ENCODE assay signal across 8 cellular contexts in the genomic region with DNA sequence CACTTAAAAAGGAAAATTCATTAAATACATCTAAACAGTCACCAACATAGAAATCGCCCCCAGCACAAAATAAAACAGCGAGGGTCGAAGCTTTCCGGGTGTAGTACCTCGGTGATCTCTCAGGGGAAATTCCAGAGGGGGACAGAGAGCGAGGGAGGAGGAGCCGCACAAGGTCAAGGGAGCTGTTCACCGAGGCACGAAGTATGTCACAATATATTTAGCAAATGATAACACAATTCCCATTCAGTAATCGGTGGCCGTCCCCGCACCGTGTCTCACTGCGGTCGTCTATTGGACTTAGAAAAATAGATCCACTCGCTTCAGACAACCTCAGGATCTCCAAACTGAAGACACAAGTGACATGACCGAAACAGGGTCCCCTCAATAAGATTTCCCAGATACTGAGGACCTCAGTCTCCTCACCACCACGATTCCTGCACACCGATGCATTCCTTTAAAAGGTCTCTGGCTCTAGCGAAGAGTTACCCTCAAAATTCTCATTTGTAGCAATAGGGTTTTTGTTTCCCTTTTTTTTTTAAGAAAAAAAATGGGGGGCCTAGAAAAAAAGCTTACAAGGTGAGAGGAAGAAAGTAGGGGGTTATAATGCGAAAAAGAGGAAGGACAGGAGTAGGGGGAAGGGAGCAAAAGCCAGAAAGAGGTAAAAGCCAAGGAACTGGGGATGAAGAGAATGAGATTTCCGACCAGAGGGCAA. TPM values are rescaled to one million over a fixed set of nuclear protein-coding genes. Genes with fewer than 3 reads are reported as not detected.
DNase-seq lines count a peak whose midpoint lies in the region; ATAC-seq and TF ChIP-seq lines count a peak whose summit lies in the region.

No MANE protein-coding gene starts in this region.

- intact Hi-C loops in A673 (cut with micrococcal nuclease; ENCODE audit: unreplicated experiment), result loop anchor here (2.0 kb wide), 1 partner anchor 131 kb away; no protein-coding TSS in a partner anchor

- peak overlapping the region; percentile 89 for H3K4me3 Mint-ChIP-seq in stimulated activated effector memory CD8-positive, alpha-beta T cell treated with anti-CD3 and anti-CD28 coated beads, Interleukin-12 subunit alpha, Interleukin-12 subunit beta, amount 100 ng/mL, for 72 hours

- CTCF ChIA-PET in A673 (lab: Charles Lee), result interaction anchor here (1.0 kb wide), 1 partner anchor 13 kb away, joined by 3 read pairs; no protein-coding TSS in a partner anchor

- TSS peak; percentile 37 for BruUV-seq in A673 (replicated peaks; lab: Mats Ljungman, UMichigan)

- H3K36me3 Mint-ChIP-seq in stimulated activated effector memory CD8-positive, alpha-beta T cell treated with anti-CD3 and anti-CD28 coated beads, Interleukin-12 subunit alpha, Interleukin-12 subunit beta, amount 100 ng/mL, for 72 hours, result peaks cover 18% of the 10 kb centered on the region

- peaks cover 42% of the 10 kb centered on the region for H3K4me1 Mint-ChIP-seq in stimulated activated effector memory CD8-positive, alpha-beta T cell treated with anti-CD3 and anti-CD28 coated beads, Interleukin-12 subunit alpha, Interleukin-12 subunit beta, amount 100 ng/mL, for 72 hours

- H3K27me3 ChIP-seq in A673 (replicated peaks; ENCODE audit: insufficient read depth, low read depth, low read length, poor library complexity) (no peaks in the 10 kb centered on the region), NT2/D1 (ENCODE audit: insufficient read depth, insufficient read length) (peaks cover 13% of the 10 kb centered on the region)

- H3K36me3 ChIP-seq in A673 (ENCODE audit: insufficient read depth, low read length, poor library complexity, severe bottlenecking), result peaks cover 3% of the 10 kb centered on the region
- peaks cover 3% of the 10 kb centered on the region for H3K36me3 ChIP-seq in NT2/D1 (ENCODE audit: insufficient read depth, insufficient read length, low read length)

- DNase-seq in A673 (ENCODE audit: low spot score) (peak; percentile 12), GM12865 (ENCODE audit: low read depth) (peak; percentile 19), NT2/D1 (ENCODE audit: low read depth, low spot score) (peak; percentile 44), caudate nucleus (lab: John Stamatoyannopoulos, UW) (peak in 38 of 61 donors; percentile 3 to 67 (median 21)), kidney glomerular epithelial cell (lab: John Stamatoyannopoulos, UW) (peak; percentile 41), GM19238 (ENCODE audit: insufficient read length, low spot score) (no peak)
- DNase-seq in stimulated activated effector memory CD8-positive, alpha-beta T cell treated with anti-CD3 and anti-CD28 coated beads, Interleukin-12 subunit alpha, Interleukin-12 subunit beta, amount 100 ng/mL, for 72 hours (ENCODE audit: low spot score in 2 of 2), result no peak

- no peak for ATAC-seq in stimulated activated effector memory CD8-positive, alpha-beta T cell treated with anti-CD3 and anti-CD28 coated beads, Interleukin-12 subunit alpha, Interleukin-12 subunit beta, amount 100 ng/mL, for 72 hours
- ATAC-seq in GM18519 (IDR thresholded peaks at IDR 0.05; ENCODE audit: low FRiP score, unreplicated experiment), result no peak

- TF ChIP-seq CTCF in A673 (conservative IDR thresholded peaks at IDR 0.05; ENCODE audit: low read depth, low read length) (no peak), GM12865 (IDR thresholded peaks at IDR 0.05; ENCODE audit: insufficient read depth, low read depth, low read length, missing control alignments) (no peak)

- no peaks in the 10 kb centered on the region for H3K9me3 Mint-ChIP-seq in stimulated activated effector memory CD8-positive, alpha-beta T cell treated with anti-CD3 and anti-CD28 coated beads, Interleukin-12 subunit alpha, Interleukin-12 subunit beta, amount 100 ng/mL, for 72 hours

- peak overlapping the region; percentile 82 for H3K9ac ChIP-seq in NT2/D1 (ENCODE audit: insufficient read length, low read depth)

- peak overlapping the region; percentile 93 for H3K4me3 ChIP-seq in A673 (ENCODE audit: low read depth, low read length, poor library complexity, severe bottlenecking)
- peak overlapping the region; percentile 95 for H3K4me3 ChIP-seq in GM12865 (ENCODE audit: low read depth, low read length)
- H3K4me3 ChIP-seq in NT2/D1 (ENCODE audit: insufficient read length, low read depth), result peak overlapping the region; percentile 71

- H3K27ac Mint-ChIP-seq in stimulated activated effector memory CD8-positive, alpha-beta T cell treated with anti-CD3 and anti-CD28 coated beads, Interleukin-12 subunit alpha, Interleukin-12 subunit beta, amount 100 ng/mL, for 72 hours, result peak overlapping the region; percentile 98

- POLR2A ChIA-PET in A673 (lab: Charles Lee; ENCODE audit: low non-redundant PET), result no interaction called here

- H3K9me3 ChIP-seq in A673 (ENCODE audit: low read depth, low read length, poor library complexity, severe bottlenecking) (no peaks in the 10 kb centered on the region), NT2/D1 (ENCODE audit: insufficient read depth, low read length) (no peaks in the 10 kb centered on the region)

- H3K4me1 ChIP-seq in A673 (ENCODE audit: insufficient read depth, low read length, poor library complexity, severe bottlenecking), result peaks cover 4% of the 10 kb centered on the region
- no peaks in the 10 kb centered on the region for H3K4me1 ChIP-seq in NT2/D1 (ENCODE audit: insufficient read depth, insufficient read length)

- H3K27ac ChIP-seq in A673 (ENCODE audit: low read depth, low read length, poor library complexity, severe bottlenecking), result peak overlapping the region; percentile 93
- H3K27ac ChIP-seq in caudate nucleus (ENCODE audit: low read depth, low read length), result peak overlapping the region; percentile 73

RNA-seq across cellular contexts. Expression of gene LPGAT1, which starts 1.1 kb away (rescaled TPM):
- 34.4 and 37.5 TPM in 2 replicates for total RNA-seq in A673 (2021)

Comparison
In these comparisons a context has a peak if more than half of its experiments do, and no peak if none do; other contexts are left out.
1. DNase-seq: peak in A673 (single experiment), GM12865 (single experiment), NT2/D1 (single experiment), caudate nucleus (38 of 61) and kidney glomerular epithelial cell (single experiment); none in stimulated activated effector memory CD8-positive, alpha-beta T cell treated with anti-CD3 and anti-CD28 coated beads, Interleukin-12 subunit alpha, Interleukin-12 subunit beta, amount 100 ng/mL, for 72 hours (0 of 2) and GM19238 (single experiment).
2. Peak in every context shown above with its lines, with median percentiles within 50 percentile points of each other: H3K4me3 ChIP-seq.